In genomic region chr1:61215676-61216289, GRCh38 we compare ENCODE assay signal across 12 cellular contexts.
"Had no signal": no experiment of that assay in that cellular context is flagged by ENCODE, and none has a peak within 500 bp of the region (broad histone marks: within the 10 kb centered on the region; RNA-seq: fewer than 3 reads in every experiment).

No MANE protein-coding gene starts in this region.

- DNase-seq: activated B cell treated with CpG ODN at 0.5 μM for 24 hours; activated CD4-positive, alpha-beta T cell treated with anti-CD3 and anti-CD28 coated beads, Interleukin-2, amount 10 ng/mL, durations not matched to agents 7 days and 5 days; activated CD8-positive, alpha-beta memory T cell treated with anti-CD3 and anti-CD28 coated beads for 24 hours; activated naive CD4-positive, alpha-beta T cell treated with anti-CD3 and anti-CD28 coated beads, Interleukin-2, amount 10 ng/mL, durations not matched to agents 7 days and 5 days; activated T-cell treated with anti-CD3 and anti-CD28 coated beads for 4 hours; endodermal cell; immature natural killer cell; nephron progenitor cell; ovary; retina; T-helper 2 cell had no signal

- FAIRE-seq: TTC549 had no signal
